ENCODE assay signal across 28 cellular contexts in genomic region chr9:120312031-120312430, GRCh38.
"Had no signal": no experiment of that assay in that cellular context is flagged by ENCODE, and none has a peak within 500 bp of the region (broad histone marks: within the 10 kb centered on the region; RNA-seq: fewer than 3 reads in every experiment).

No MANE protein-coding gene starts in this region.

- H3K9me3 ChIP-seq: lower lobe of right lung, neutrophil, tibial artery had no signal

- H3K27me3 ChIP-seq: left lung, neural progenitor cell, neutrophil, right atrium auricular region, right lobe of liver, tibial artery, upper lobe of right lung had no signal

- H3K4me3 ChIP-seq: left lung, lower lobe of right lung, neural progenitor cell, right atrium auricular region, right lobe of liver, smooth muscle cell, thoracic aorta, tibial artery, upper lobe of right lung had no signal

- H3K36me3 ChIP-seq: left lung, lower lobe of right lung, neural progenitor cell, neutrophil, right atrium auricular region, right lobe of liver, thoracic aorta, tibial artery, upper lobe of right lung had no signal

- DNase-seq: hippocampal formation; kidney; left colon; left lung; lower lobe of right lung; mesendoderm; naive B cell; natural killer cell; nephron progenitor cell; occipital lobe; right lobe of liver; stimulated activated CD4-positive, alpha-beta T cell treated with anti-CD3 and anti-CD28 coated beads, Interleukin-1b, Interleukin-23, amount 100 ng/mL, for 48 hours; stimulated activated CD4-positive, alpha-beta T cell treated with anti-CD3 and anti-CD28 coated beads, Interleukin-2, amount 100 ng/mL, for 48 hours; stimulated activated CD4-positive, alpha-beta T cell treated with anti-CD3 and anti-CD28 coated beads, Interleukin-4, amount 100 ng/mL, for 4 hours; stimulated activated CD8-positive, alpha-beta memory T cell treated with anti-CD3 and anti-CD28 coated beads, Interleukin-4, amount 100 ng/mL, for 48 hours; stimulated activated naive CD4-positive, alpha-beta T cell treated with Interleukin-2 at 50 U/mL for 16 hours; stimulated activated naive CD8-positive, alpha-beta T cell treated with anti-CD3 and anti-CD28 coated beads, Interleukin-15, amount 100 ng/mL, for 72 hours; substantia nigra; tibial artery; trophoblast cell; upper lobe of right lung had no signal

- H3K4me1 ChIP-seq: left lung, lower lobe of right lung, neural progenitor cell, parathyroid adenoma, right atrium auricular region, right lobe of liver, tibial artery, upper lobe of right lung had no signal

- ATAC-seq: left colon; left lung; lower lobe of right lung; natural killer cell; right lobe of liver; stimulated activated memory B cell treated with anti-CD40 and anti-IgM and Interleukin-4, amounts not matched to agents 10 μg/mL and 1 μg/mL and 100 μg/mL, for 72 hours; stimulated activated naive CD8-positive, alpha-beta T cell treated with anti-CD3 and anti-CD28 coated beads, Interleukin-15, amount 100 ng/mL, for 72 hours; upper lobe of right lung had no signal

- H3K27ac ChIP-seq: left lung, lower lobe of right lung, neural progenitor cell, neutrophil, parathyroid adenoma, right atrium auricular region, right lobe of liver, thoracic aorta, tibial artery, upper lobe of right lung had no signal
